16 cellular contexts compared by ENCODE assay signal in genomic region chr6:1227935-1228753, GRCh38.
"Had no signal": no experiment of that assay in that cellular context is flagged by ENCODE, and none has a peak within 500 bp of the region (broad histone marks: within the 10 kb centered on the region; RNA-seq: fewer than 3 reads in every experiment).

No MANE protein-coding gene starts in this region.

- H3K27ac ChIP-seq: colonic mucosa, prostate gland, VCaP had no signal

- H3K4me1 ChIP-seq: colonic mucosa, prostate gland had no signal

- DNase-seq: activated CD4-positive, alpha-beta T cell treated with anti-CD3 and anti-CD28 coated beads for 36 hours; activated CD8-positive, alpha-beta T cell treated with anti-CD3 and anti-CD28 coated beads for 36 hours; activated naive CD4-positive, alpha-beta T cell treated with Interleukin-2 at 50 U/mL for 16 hours; activated naive CD8-positive, alpha-beta T cell treated with anti-CD3 and anti-CD28 coated beads, Interleukin-2, amount 50 U/mL, for 24 hours; colonic mucosa; effector CD8-positive, alpha-beta T cell; mucosa of descending colon; natural killer cell; occipital lobe; stimulated activated CD4-positive, alpha-beta T cell treated with anti-CD3 and anti-CD28 coated beads, Interleukin-2, amount 100 ng/mL, for 24 hours; stimulated activated naive B cell treated with anti-CD40 and anti-IgM and Interleukin-4, amounts not matched to agents 10 μg/mL and 1 μg/mL and 100 μg/mL, for 72 hours; substantia nigra; T-helper 9 cell had no signal

- H3K4me3 Mint-ChIP-seq: activated CD4-positive, alpha-beta T cell treated with anti-CD3 and anti-CD28 coated beads for 36 hours; activated CD8-positive, alpha-beta T cell treated with anti-CD3 and anti-CD28 coated beads for 36 hours; activated naive CD8-positive, alpha-beta T cell treated with anti-CD3 and anti-CD28 coated beads, Interleukin-2, amount 50 U/mL, for 24 hours; natural killer cell; stimulated activated naive B cell treated with anti-CD40 and anti-IgM and Interleukin-4, amounts not matched to agents 10 μg/mL and 1 μg/mL and 100 μg/mL, for 72 hours had no signal

- H3K9me3 Mint-ChIP-seq: activated CD8-positive, alpha-beta T cell treated with anti-CD3 and anti-CD28 coated beads for 36 hours; activated naive CD8-positive, alpha-beta T cell treated with anti-CD3 and anti-CD28 coated beads, Interleukin-2, amount 50 U/mL, for 24 hours; natural killer cell; stimulated activated naive B cell treated with anti-CD40 and anti-IgM and Interleukin-4, amounts not matched to agents 10 μg/mL and 1 μg/mL and 100 μg/mL, for 72 hours had no signal

- H3K27me3 ChIP-seq: colonic mucosa had no signal

- H3K4me3 ChIP-seq: colonic mucosa, mucosa of descending colon, prostate gland had no signal

- H3K9me3 ChIP-seq: colonic mucosa, mucosa of descending colon, prostate gland had no signal

- H3K36me3 ChIP-seq: colonic mucosa, prostate gland had no signal

- ATAC-seq: activated CD4-positive, alpha-beta T cell treated with anti-CD3 and anti-CD28 coated beads for 36 hours; activated CD8-positive, alpha-beta T cell treated with anti-CD3 and anti-CD28 coated beads for 36 hours; activated naive CD8-positive, alpha-beta T cell treated with anti-CD3 and anti-CD28 coated beads, Interleukin-2, amount 50 U/mL, for 24 hours; mucosa of descending colon; natural killer cell; sciatic nerve; stimulated activated naive B cell treated with anti-CD40 and anti-IgM and Interleukin-4, amounts not matched to agents 10 μg/mL and 1 μg/mL and 100 μg/mL, for 72 hours had no signal

- H3K4me1 Mint-ChIP-seq: activated CD4-positive, alpha-beta T cell treated with anti-CD3 and anti-CD28 coated beads for 36 hours; activated naive CD8-positive, alpha-beta T cell treated with anti-CD3 and anti-CD28 coated beads, Interleukin-2, amount 50 U/mL, for 24 hours; natural killer cell had no signal

- H3K36me3 Mint-ChIP-seq: natural killer cell; stimulated activated naive B cell treated with anti-CD40 and anti-IgM and Interleukin-4, amounts not matched to agents 10 μg/mL and 1 μg/mL and 100 μg/mL, for 72 hours had no signal

- H3K27ac Mint-ChIP-seq: activated CD4-positive, alpha-beta T cell treated with anti-CD3 and anti-CD28 coated beads for 36 hours; activated CD8-positive, alpha-beta T cell treated with anti-CD3 and anti-CD28 coated beads for 36 hours; activated naive CD8-positive, alpha-beta T cell treated with anti-CD3 and anti-CD28 coated beads, Interleukin-2, amount 50 U/mL, for 24 hours; natural killer cell; stimulated activated naive B cell treated with anti-CD40 and anti-IgM and Interleukin-4, amounts not matched to agents 10 μg/mL and 1 μg/mL and 100 μg/mL, for 72 hours had no signal
